In genomic region chr16:28531777-28532744, GRCh38 we compare ENCODE assay signal across 8 cellular contexts. TPM values are rescaled to one million over a fixed set of nuclear protein-coding genes. Genes with fewer than 3 reads are reported as not detected.
DNase-seq lines count a peak whose midpoint lies in the region; ATAC-seq and TF ChIP-seq lines count a peak whose summit lies in the region.
"Had no signal": no experiment of that assay in that cellular context is flagged by ENCODE, and none has a peak within 500 bp of the region (broad histone marks: within the 10 kb centered on the region; RNA-seq: fewer than 3 reads in every experiment).

No MANE protein-coding gene starts in this region.

- no peak overlapping the region for H3K4me3 ChIP-seq in HEK293 (ENCODE audit: low read depth, low read length)
- no peak overlapping the region for H3K4me3 ChIP-seq in left lung
- H3K4me3 ChIP-seq in thyroid gland (replicated peaks in 1 of 3), result no peak overlapping the region

- peak in 1 of 2 donors; percentile 87 for TF ChIP-seq POLR2A in thyroid gland (IDR thresholded peaks at IDR 0.05)

- ATAC-seq in left lung (peak; percentile 98), HG02973 (IDR thresholded peaks at IDR 0.05; ENCODE audit: unreplicated experiment) (no peak), GM19395 (IDR thresholded peaks at IDR 0.05; ENCODE audit: unreplicated experiment) (no peak), HG02981 (IDR thresholded peaks at IDR 0.05; ENCODE audit: unreplicated experiment) (no peak)

- TF ChIP-seq CTCF in HEK293 (tag by site-specific recombination; IDR thresholded peaks at IDR 0.05) (no peak), left lung (IDR thresholded peaks at IDR 0.05) (no peak), thyroid gland (IDR thresholded peaks at IDR 0.05) (no peak)

- H3K4me1 ChIP-seq in HEK293 (ENCODE audit: control insufficient read depth, insufficient read depth, low read length), result no peaks in the 10 kb centered on the region
- peaks cover 18 to 52% of the 10 kb centered on the region in 2 donors for H3K4me1 ChIP-seq in left lung
- H3K4me1 ChIP-seq in thyroid gland, result peaks cover 46 to 62% of the 10 kb centered on the region in 2 donors

- no peak overlapping the region for H3K27ac ChIP-seq in HEK293 (ENCODE audit: extremely low read depth, low read depth, low read length)
- peak overlapping the region; percentile 65 to 83 for H3K27ac ChIP-seq in left lung
- H3K27ac ChIP-seq in thyroid gland, result peak overlapping the region; percentile 72 to 89 (median 85)

- CTCF ChIA-PET in HEK293 (lab: Yijun Ruan, JAX), result no interaction called here

- no peaks in the 10 kb centered on the region for H3K27me3 ChIP-seq in left lung
- H3K27me3 ChIP-seq in thyroid gland, result no peaks in the 10 kb centered on the region

- DNase-seq in T47D (ENCODE audit: low read depth in 1 of 2, low spot score in 1 of 2) (peak; percentile 58 to 89), left lung (peak; percentile 87 to 91), thyroid gland (peak; percentile 92 to 94)
- DNase-seq: NCI-H1436 had no signal

- H3K36me3 ChIP-seq in HEK293 (ENCODE audit: control insufficient read depth in 2 of 2, insufficient read depth in 1 of 2, low read length in 2 of 2) (no peaks in the 10 kb centered on the region), left lung (peaks cover 0 to 5% of the 10 kb centered on the region in 2 donors), thyroid gland (peaks cover 0 to under 1% of the 10 kb centered on the region in 2 donors)

- in situ Hi-C loops in T47D (cut with HindIII; ENCODE audit: low pct_unique_long_range_greater_than_20kb, low sequenced_read_pairs), result no loop called here

- POLR2A ChIA-PET in HEK293 (lab: Yijun Ruan, JAX), result no interaction called here

- H3K9me3 ChIP-seq in HEK293 (ENCODE audit: control insufficient read depth, insufficient read depth, low read depth, low read length) (no peaks in the 10 kb centered on the region), left lung (no peaks in the 10 kb centered on the region), thyroid gland (no peaks in the 10 kb centered on the region)

- 55 to 61% methylated on average over 9 of the region's 9 CpGs for WGBS in thyroid gland, 2 donors

- intact Hi-C loops in left lung (cut with DNase I) (no loop called here), thyroid gland (cut with DNase I) (no loop called here)

TF ChIP-seq in HEK293, 187 proteins besides CTCF, POLR2A, EP300 and RAD21:
- peak; percentile 88 for TF ChIP-seq ZNF341 (tag by site-specific recombination; IDR thresholded peaks at IDR 0.05; ENCODE audit: low read depth)
- no peak for TF ChIP-seq ZBTB6 (tag by site-specific recombination; IDR thresholded peaks at IDR 0.05)

RNA-seq across cellular contexts. Expression of gene NUPR1, which starts 6.7 kb away (rescaled TPM):
- total RNA-seq in left lung, result 100 to 1,000 TPM; 141 to 142 TPM
- 1,000 to 10,000 TPM in 1 of 4 donors, 100 to 1,000 TPM in 2, 10 to 100 TPM in 1; 53.3 to 1,103 (median 535) TPM for total RNA-seq in thyroid gland

RNA-seq across cellular contexts. Expression of gene SGF29, which starts 21.7 kb away (rescaled TPM):
- total RNA-seq in left lung (10 to 100 TPM; 16.6 to 27.4 TPM), thyroid gland (10 to 100 TPM; 31.8 to 41.9 (median 36.9) TPM)

RNA-seq across cellular contexts. Expression of gene IL27, which starts 25.4 kb away (rescaled TPM):
- total RNA-seq in left lung (under 1 TPM in 1 of 2 donors, not detected in 1; 0.94 TPM), thyroid gland (under 1 TPM in 1 of 4 donors, not detected in 3; 0.45 TPM)

RNA-seq across cellular contexts. Expression of gene APOBR, which starts 37.6 kb away (rescaled TPM):
- total RNA-seq in left lung (10 to 100 TPM in 1 of 2 donors, 1 to 10 TPM in 1; 6.2 to 22.9 TPM), thyroid gland (1 to 10 TPM in 2 of 4 donors, under 1 TPM in 2; 0.42 to 1.1 (median 0.78) TPM)

RNA-seq across cellular contexts. Expression of gene CLN3, which starts 40.2 kb away (rescaled TPM):
- total RNA-seq in left lung (10 to 100 TPM; 57.5 to 72.8 TPM), thyroid gland (10 to 100 TPM; 32.5 to 80.9 (median 50.3) TPM)
